8 cellular contexts compared by ENCODE assay signal in genomic region chr6:35318200-35318844, GRCh38. TPM values are rescaled to one million over a fixed set of nuclear protein-coding genes. Genes with fewer than 3 reads are reported as not detected.
DNase-seq lines count a peak whose midpoint lies in the region; ATAC-seq and TF ChIP-seq lines count a peak whose summit lies in the region.

No MANE protein-coding gene starts in this region.

- H3K9me3 Mint-ChIP-seq in activated naive CD8-positive, alpha-beta T cell treated with anti-CD3 and anti-CD28 coated beads, Interleukin-2, amount 50 U/mL, for 24 hours: no peaks in the 10 kb centered on the region

- H2AFZ ChIP-seq in mammary epithelial cell (ENCODE audit: low read depth, low read length): peak overlapping the region; percentile 28

- dilution Hi-C loops in mammary epithelial cell (cut with HindIII; ENCODE audit: low sequenced_read_pairs): no loop called here

- H3K9ac ChIP-seq in mammary epithelial cell (ENCODE audit: insufficient read depth, low read length) (no peak overlapping the region), iPS-20b (ENCODE audit: low read depth, low read length) (peak overlapping the region; percentile 65; the same call in 1 of the 2 replicates)

- H3K4me1 ChIP-seq in mammary epithelial cell (ENCODE audit: insufficient read depth, low read length): peaks cover 7% of the 10 kb centered on the region
- no peaks in the 10 kb centered on the region for H3K4me1 ChIP-seq in iPS-20b (ENCODE audit: insufficient read depth, low read length)

- peak overlapping the region; percentile 69 for H3K4me2 ChIP-seq in mammary epithelial cell (ENCODE audit: insufficient read depth, low read depth, low read length)

- ATAC-seq in HG03378 (IDR thresholded peaks at IDR 0.05; ENCODE audit: unreplicated experiment) (no peak), HG02798 (IDR thresholded peaks at IDR 0.05; ENCODE audit: poor library complexity, unreplicated experiment) (no peak)
- ATAC-seq in activated naive CD8-positive, alpha-beta T cell treated with anti-CD3 and anti-CD28 coated beads, Interleukin-2, amount 50 U/mL, for 24 hours: no peak

- no peak for TF ChIP-seq CTCF in mammary epithelial cell (conservative IDR thresholded peaks at IDR 0.05 in 1 of 2, IDR thresholded peaks at IDR 0.05 in 1 of 2; ENCODE audit: extremely low read depth in 1 of 2, insufficient read depth in 1 of 2, low read depth in 1 of 2, low read length in 2 of 2)

- CTCF ChIA-PET in mammary epithelial cell (lab: Charles Lee; ENCODE audit: low non-redundant PET): no interaction called here

- DNase-seq in ELR (ENCODE audit: low read depth) (peak; percentile 90), NCI-H2196 (lab: John Stamatoyannopoulos, UW; ENCODE audit: unreplicated experiment) (peak; percentile 85), mammary epithelial cell (no peak), skeletal muscle cell (ENCODE audit: low read depth) (peak; percentile 56)
- DNase-seq in activated naive CD8-positive, alpha-beta T cell treated with anti-CD3 and anti-CD28 coated beads, Interleukin-2, amount 50 U/mL, for 24 hours: no peak

- no peaks in the 10 kb centered on the region for H3K79me2 ChIP-seq in mammary epithelial cell (ENCODE audit: insufficient read depth, low read length)

- no peaks in the 10 kb centered on the region for H4K20me1 ChIP-seq in mammary epithelial cell (ENCODE audit: insufficient read depth, low read length)

- intact Hi-C loops in mammary epithelial cell (cut with micrococcal nuclease): loop anchor here (2.0 kb wide), 1 partner anchor 16 kb away; no protein-coding TSS in a partner anchor

- WGBS in mammary epithelial cell (ENCODE audit: low coverage, missing lambda C conversion rate): 49% methylated on average over 6 of the region's 47 CpGs

- no TSS peak for BruUV-seq in mammary epithelial cell (replicated peaks; lab: Mats Ljungman, UMichigan)

- H3K4me3 ChIP-seq in mammary epithelial cell (replicated peaks in 1 of 3; ENCODE audit: insufficient read depth in 1 of 3, low read depth in 2 of 3, low read length in 3 of 3) (peak overlapping the region; percentile 0 to 30 (median 23)), iPS-20b (ENCODE audit: low read length) (peak overlapping the region; percentile 71), skeletal muscle cell (ENCODE audit: low read depth, low read length) (peak overlapping the region; percentile 53)

- H3K36me3 ChIP-seq in mammary epithelial cell (ENCODE audit: insufficient read depth, low read length): peaks cover 17% of the 10 kb centered on the region
- no peaks in the 10 kb centered on the region for H3K36me3 ChIP-seq in iPS-20b (ENCODE audit: insufficient read depth, low read depth, low read length)

- peaks cover 22% of the 10 kb centered on the region for H3K4me1 Mint-ChIP-seq in activated naive CD8-positive, alpha-beta T cell treated with anti-CD3 and anti-CD28 coated beads, Interleukin-2, amount 50 U/mL, for 24 hours

- no peaks in the 10 kb centered on the region for H3K9me3 ChIP-seq in mammary epithelial cell (replicated peaks; ENCODE audit: insufficient read depth, low read length)
- no peaks in the 10 kb centered on the region for H3K9me3 ChIP-seq in iPS-20b (ENCODE audit: insufficient read depth, low read depth, low read length)

- no peak overlapping the region for H3K27ac Mint-ChIP-seq in activated naive CD8-positive, alpha-beta T cell treated with anti-CD3 and anti-CD28 coated beads, Interleukin-2, amount 50 U/mL, for 24 hours

- in situ Hi-C loops in mammary epithelial cell (cut with MboI; ENCODE audit: low sequenced_read_pairs in 2 of 2): no loop called here

- H3K27ac ChIP-seq in mammary epithelial cell (ENCODE audit: insufficient read depth, low read depth, low read length) (no peak overlapping the region), iPS-20b (ENCODE audit: low read length) (no peak overlapping the region)

- H3K27me3 ChIP-seq in mammary epithelial cell (ENCODE audit: insufficient read depth, low read length): no peaks in the 10 kb centered on the region
- peaks cover 21% of the 10 kb centered on the region for H3K27me3 ChIP-seq in iPS-20b (ENCODE audit: insufficient read depth, low read length)

- peaks cover 67% of the 10 kb centered on the region for H3K36me3 Mint-ChIP-seq in activated naive CD8-positive, alpha-beta T cell treated with anti-CD3 and anti-CD28 coated beads, Interleukin-2, amount 50 U/mL, for 24 hours (ENCODE audit: low read depth)

- no peaks in the 10 kb centered on the region for H3K27me3 Mint-ChIP-seq in activated naive CD8-positive, alpha-beta T cell treated with anti-CD3 and anti-CD28 coated beads, Interleukin-2, amount 50 U/mL, for 24 hours

- no peak overlapping the region for H3K4me3 Mint-ChIP-seq in activated naive CD8-positive, alpha-beta T cell treated with anti-CD3 and anti-CD28 coated beads, Interleukin-2, amount 50 U/mL, for 24 hours

RNA-seq across cellular contexts. Expression of gene DEF6, which starts 20.7 kb away (rescaled TPM):
- total RNA-seq in mammary epithelial cell: 10 to 100 TPM; 12.8 to 32.9 TPM
- polyA plus RNA-seq in mammary epithelial cell: 19.3 TPM
- polyA minus RNA-seq in mammary epithelial cell: 4.4 TPM

RNA-seq across cellular contexts. Expression of gene PPARD, which starts 24.0 kb away (rescaled TPM):
- total RNA-seq in mammary epithelial cell: 10 to 100 TPM in 1 of 2 donors, 1 to 10 TPM in 1; 6.8 to 47.1 TPM
- polyA plus RNA-seq in mammary epithelial cell: 21.6 TPM
- polyA minus RNA-seq in mammary epithelial cell: 33.6 TPM

RNA-seq across cellular contexts. Expression of gene ZNF76, which starts 58.8 kb away (rescaled TPM):
- total RNA-seq in mammary epithelial cell: 10 to 100 TPM; 18.8 to 21.9 TPM
- polyA plus RNA-seq in mammary epithelial cell: 13.2 TPM
- polyA minus RNA-seq in mammary epithelial cell: 44.4 TPM

Comparison
In these comparisons a context has a peak if more than half of its experiments do, and no peak if none do; other contexts are left out.
1. DNase-seq: peak in ELR (single experiment), NCI-H2196 (single experiment) and skeletal muscle cell (single experiment); none in mammary epithelial cell (single experiment) and activated naive CD8-positive, alpha-beta T cell treated with anti-CD3 and anti-CD28 coated beads, Interleukin-2, amount 50 U/mL, for 24 hours (single experiment).
2. Peak in every context shown above with its lines, with median percentiles within 50 percentile points of each other: H3K4me3 ChIP-seq.